Comparison of ENCODE assay signal across 28 cellular contexts in the genomic region with DNA sequence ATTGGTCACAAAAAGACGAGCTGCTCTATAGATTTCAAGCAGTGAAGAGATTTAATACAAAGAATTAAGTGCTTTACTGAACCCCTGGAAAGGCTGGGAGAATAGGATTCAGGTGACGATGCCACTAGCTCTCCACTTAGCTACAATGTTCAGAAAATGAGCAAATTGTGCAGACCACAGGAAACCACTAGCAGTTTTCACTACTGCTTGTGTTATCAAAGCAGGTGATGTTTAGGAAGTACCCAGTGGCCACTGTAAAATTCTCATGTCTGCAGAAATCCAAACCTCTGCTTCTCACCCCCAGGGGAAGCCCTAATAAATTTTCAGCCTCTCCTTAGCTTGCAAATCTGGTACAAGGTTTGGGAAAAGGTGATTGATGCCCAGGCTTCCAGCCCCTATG.
"Had no signal": no experiment of that assay in that cellular context is flagged by ENCODE, and none has a peak within 500 bp of the region (broad histone marks: within the 10 kb centered on the region; RNA-seq: fewer than 3 reads in every experiment).

No MANE protein-coding gene starts in this region.

- H3K9me3 ChIP-seq: MG63, SJCRH30 had no signal

- H3K36me3 ChIP-seq: MG63, SJCRH30 had no signal

- H3K4me1 ChIP-seq: SJCRH30 had no signal

- ATAC-seq: Panc1, Right ventricle myocardium inferior, SK-N-SH treated with all-trans-retinoic acid at 6 μM for 48 hours had no signal

- H3K4me3 ChIP-seq: MG63, PC-9, SJCRH30, SK-N-MC had no signal

- H3K4me2 ChIP-seq: PC-9 had no signal

- H2AFZ ChIP-seq: PC-9 had no signal

- H3K27ac ChIP-seq: PC-9, RWPE1, SJCRH30, SK-N-MC had no signal

- H3K27me3 ChIP-seq: MG63, SJCRH30 had no signal

- DNase-seq: Kasumi-1, KG1, MG63, MV-4-11, NCI-H1092, NCI-H1105, NCI-H1417 treated with DMSO at 0.1 percent for 48 hours, NCI-H1436 treated with DMSO at 0.1 percent for 48 hours, NCI-H1694 treated with DMSO at 0.1 percent for 48 hours, NCI-H187 treated with DMSO at 0.1 percent for 48 hours, NCI-H2029, NCI-H2081, NCI-H2171 treated with DMSO at 0.1 percent for 48 hours, NCI-H2227 treated with DMSO at 0.1 percent for 48 hours, NCI-H345, NCI-H446, NCI-H510A treated with DMSO at 0.1 percent for 48 hours, NCI-H526 treated with DMSO at 0.1 percent for 48 hours, NCI-H748 treated with DMSO at 0.1 percent for 48 hours, PC-9, SHP77, SIG-M5, SJCRH30 had no signal
